In genomic region chr5:75656311-75657003, GRCh38 we compare ENCODE assay signal across 1 cellular context.
A peak's percentile ranks its signal among the peaks of the same experiment; 100 is the strongest.
TF ChIP-seq lines count a peak whose summit lies in the region.

No MANE protein-coding gene starts in this region.

TF ChIP-seq in HEK293, 187 proteins besides CTCF, POLR2A, EP300 and RAD21 (continued from another document):
- TF ChIP-seq FEZF1 (tag by site-specific recombination; IDR thresholded peaks at IDR 0.05) = peak; percentile 34; the same call in 1 of the 2 replicates
- TF ChIP-seq ZNF37A (tag by site-specific recombination; IDR thresholded peaks at IDR 0.05) = no peak
- no peak for TF ChIP-seq REPIN1 (tag by site-specific recombination; IDR thresholded peaks at IDR 0.05; ENCODE audit: low read depth)
- no peak for TF ChIP-seq ZNF155 (tag by site-specific recombination; IDR thresholded peaks at IDR 0.05)
